Comparison of ENCODE assay signal across 9 cellular contexts in the genomic region with DNA sequence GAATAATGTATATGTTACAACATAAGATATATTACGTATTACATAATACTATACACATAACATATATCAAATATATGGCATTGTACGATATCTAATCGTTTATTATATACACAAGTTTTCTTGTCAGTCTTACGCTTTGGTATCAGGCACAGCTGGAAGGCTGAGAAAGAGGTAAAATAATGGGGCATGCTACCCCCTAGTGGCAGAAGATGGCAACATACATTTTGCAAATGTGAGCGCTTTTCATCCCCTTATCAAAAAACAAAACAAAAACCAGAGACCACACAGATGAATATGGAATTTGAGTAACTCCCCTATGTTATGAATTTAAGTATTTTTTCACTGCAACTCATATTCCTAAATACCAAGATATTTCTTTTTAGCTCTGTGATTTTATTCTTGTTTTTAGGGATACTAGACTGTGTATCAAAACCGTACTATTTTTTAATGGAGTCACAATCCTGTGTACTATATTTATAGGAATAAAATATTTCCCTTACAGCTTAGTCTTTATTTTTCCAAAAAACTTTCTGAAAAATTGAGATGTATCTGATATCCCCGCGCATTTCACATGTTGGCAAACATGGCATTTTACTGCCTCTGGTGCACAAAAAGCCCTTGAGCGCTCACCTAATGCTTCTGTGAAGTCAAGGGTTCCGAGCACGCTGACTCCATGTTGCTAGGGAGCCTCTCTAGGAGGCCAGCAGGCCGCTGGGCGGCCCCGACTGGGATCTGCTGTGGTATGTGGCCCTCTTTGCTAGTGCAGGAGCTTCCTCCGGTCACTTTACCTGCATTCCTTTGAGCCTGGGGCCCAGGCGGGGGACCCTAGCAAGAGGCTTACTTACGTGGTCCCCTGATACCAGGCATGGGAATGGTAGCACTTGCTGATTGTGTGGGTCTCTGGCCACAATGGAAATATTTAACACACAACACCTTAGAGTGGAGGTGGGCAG.
DNase-seq lines count a peak whose midpoint lies in the region; ATAC-seq and TF ChIP-seq lines count a peak whose summit lies in the region.
"Had no signal": no experiment of that assay in that cellular context is flagged by ENCODE, and none has a peak within 500 bp of the region (broad histone marks: within the 10 kb centered on the region; RNA-seq: fewer than 3 reads in every experiment).

No MANE protein-coding gene starts in this region.

- no peak overlapping the region for H3K27ac ChIP-seq in WERI-Rb-1

- no peaks in the 10 kb centered on the region for H3K36me3 Mint-ChIP-seq in naive B cell
- H3K36me3 Mint-ChIP-seq in T-helper 2 cell treated with Interferon-gamma antibody and Interleukin-4, amounts not matched to agents 5 μg/mL and 100 μg/mL, for 36 hours (ENCODE audit: low read depth): no peaks in the 10 kb centered on the region
- H3K36me3 Mint-ChIP-seq: CD8-positive, alpha-beta memory T cell had no signal

- ATAC-seq in naive B cell (ENCODE audit: low read depth in 2 of 2): no peak

- peaks cover 0 to 2% (median 0%) of the 10 kb centered on the region in 7 donors for H3K9me3 Mint-ChIP-seq in naive B cell
- no peaks in the 10 kb centered on the region for H3K9me3 Mint-ChIP-seq in T-helper 2 cell treated with Interferon-gamma antibody and Interleukin-4, amounts not matched to agents 5 μg/mL and 100 μg/mL, for 36 hours

- no peak overlapping the region for H3K27ac Mint-ChIP-seq in naive B cell
- no peak overlapping the region for H3K27ac Mint-ChIP-seq in T-helper 2 cell treated with Interferon-gamma antibody and Interleukin-4, amounts not matched to agents 5 μg/mL and 100 μg/mL, for 36 hours
- H3K27ac Mint-ChIP-seq: CD8-positive, alpha-beta memory T cell had no signal

- no peaks in the 10 kb centered on the region for H3K27me3 ChIP-seq in WERI-Rb-1 (ENCODE audit: insufficient read depth, low read depth, severe bottlenecking)

- no peak overlapping the region for H3K4me3 Mint-ChIP-seq in naive B cell
- H3K4me3 Mint-ChIP-seq in T-helper 2 cell treated with Interferon-gamma antibody and Interleukin-4, amounts not matched to agents 5 μg/mL and 100 μg/mL, for 36 hours: no peak overlapping the region
- H3K4me3 Mint-ChIP-seq: CD8-positive, alpha-beta memory T cell had no signal

- H3K4me1 Mint-ChIP-seq in naive B cell: peaks cover 10 to 13% (median 11%) of the 10 kb centered on the region in 3 donors
- peaks cover 2% of the 10 kb centered on the region for H3K4me1 Mint-ChIP-seq in T-helper 2 cell treated with Interferon-gamma antibody and Interleukin-4, amounts not matched to agents 5 μg/mL and 100 μg/mL, for 36 hours (ENCODE audit: low read depth)

- H3K4me3 ChIP-seq in WERI-Rb-1 (ENCODE audit: low read depth, low read length): no peak overlapping the region
- H3K4me3 ChIP-seq in epithelial cell of proximal tubule (ENCODE audit: low read depth, low read length): no peak overlapping the region

- DNase-seq in NCI-H1417 (lab: John Stamatoyannopoulos, UW) (peak; percentile 27 to 74 (median 32)), NCI-H1417 treated with DMSO at 0.1 percent for 48 hours (lab: John Stamatoyannopoulos, UW) (no peak), H4 (ENCODE audit: low spot score) (peak; percentile 74), NCI-H146 treated with DMSO at 0.1 percent for 48 hours (lab: John Stamatoyannopoulos, UW; ENCODE audit: unreplicated experiment) (peak; percentile 11), WERI-Rb-1 (peak; percentile 51), epithelial cell of proximal tubule (ENCODE audit: low read depth) (no peak), naive B cell (peak; percentile 24)
- DNase-seq in T-helper 2 cell treated with Interferon-gamma antibody and Interleukin-4, amounts not matched to agents 5 μg/mL and 100 μg/mL, for 36 hours (ENCODE audit: low spot score): no peak

- TF ChIP-seq CTCF in WERI-Rb-1 (IDR thresholded peaks at IDR 0.05; ENCODE audit: low read depth, low read length) (peak; percentile 51), epithelial cell of proximal tubule (conservative IDR thresholded peaks at IDR 0.05; ENCODE audit: low read depth, low read length) (peak; percentile 59)

- peaks cover 39 to 53% (median 46%) of the 10 kb centered on the region in 3 donors for H3K27me3 Mint-ChIP-seq in naive B cell
- H3K27me3 Mint-ChIP-seq in T-helper 2 cell treated with Interferon-gamma antibody and Interleukin-4, amounts not matched to agents 5 μg/mL and 100 μg/mL, for 36 hours (ENCODE audit: low read depth): peaks cover 7% of the 10 kb centered on the region

- H3K36me3 ChIP-seq in WERI-Rb-1: no peaks in the 10 kb centered on the region

- no peaks in the 10 kb centered on the region for H3K9me3 ChIP-seq in WERI-Rb-1 (ENCODE audit: severe bottlenecking)

Comparison
In these comparisons a context has a peak if more than half of its experiments do, and no peak if none do; other contexts are left out.
1. DNase-seq: peak in NCI-H1417 (3 of 3), H4 (single experiment), NCI-H146 treated with DMSO at 0.1 percent for 48 hours (single experiment), WERI-Rb-1 (single experiment) and naive B cell (single experiment); none in NCI-H1417 treated with DMSO at 0.1 percent for 48 hours (single experiment), epithelial cell of proximal tubule (single experiment) and T-helper 2 cell treated with Interferon-gamma antibody and Interleukin-4, amounts not matched to agents 5 μg/mL and 100 μg/mL, for 36 hours (single experiment).